6 cellular contexts compared by ENCODE assay signal in the genomic region with DNA sequence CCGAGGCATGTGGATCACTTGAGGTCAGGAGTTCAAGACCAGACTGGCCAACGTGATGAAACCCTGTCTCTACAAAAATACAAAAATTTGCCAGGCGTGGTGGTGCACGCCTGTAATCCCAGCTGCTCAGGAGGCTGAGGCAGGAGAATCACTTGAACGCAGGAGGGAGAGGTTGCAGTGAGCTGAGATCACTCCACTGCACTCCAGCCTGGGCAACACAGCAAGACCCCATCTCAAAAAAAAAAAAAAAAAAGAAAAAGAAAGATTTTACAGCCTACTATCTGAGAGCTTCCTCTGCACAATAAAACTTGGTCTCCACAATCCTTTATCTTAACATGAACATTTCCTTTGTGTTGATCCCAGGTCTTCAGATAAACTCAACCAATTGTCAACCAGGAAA. TPM values are rescaled to one million over a fixed set of nuclear protein-coding genes. Genes with fewer than 3 reads are reported as not detected.
"Had no signal": no experiment of that assay in that cellular context is flagged by ENCODE, and none has a peak within 500 bp of the region (broad histone marks: within the 10 kb centered on the region; RNA-seq: fewer than 3 reads in every experiment).

No MANE protein-coding gene starts in this region.

RNA-seq across cellular contexts. Expression of gene ACY3, which starts 10.2 kb away (rescaled TPM):
- total RNA-seq: GM23248, H7, HFFc6, HT1080, IMR-90 had no signal
- polyA plus RNA-seq: GM23248, IMR-90 had no signal

RNA-seq across cellular contexts. Expression of gene ALDH3B2, which starts 13.7 kb away (rescaled TPM):
- total RNA-seq: GM23248, H4, H7, HFFc6, HT1080, IMR-90 had no signal
- polyA plus RNA-seq: GM23248, IMR-90 had no signal

RNA-seq across cellular contexts. Expression of gene TBX10, which starts 21.2 kb away (rescaled TPM):
- total RNA-seq: GM23248, H4, H7, HFFc6, HT1080, IMR-90 had no signal
- polyA plus RNA-seq: GM23248, IMR-90 had no signal
